ENCODE assay signal across 8 cellular contexts in genomic region chr3:186109897-186110803, GRCh38. TPM values are rescaled to one million over a fixed set of nuclear protein-coding genes. Genes with fewer than 3 reads are reported as not detected.
DNase-seq lines count a peak whose midpoint lies in the region; ATAC-seq, FAIRE-seq and TF ChIP-seq lines count a peak whose summit lies in the region.

No MANE protein-coding gene starts in this region.

- H3K9me3 ChIP-seq in CD4-positive, alpha-beta memory T cell (ENCODE audit: control insufficient read depth in 1 of 2, low read length in 2 of 2): no peaks in the 10 kb centered on the region
- H3K9me3 ChIP-seq in HUES48 (ENCODE audit: control insufficient read depth, insufficient read depth, low read length) (no peaks in the 10 kb centered on the region), ascending aorta (no peaks in the 10 kb centered on the region), iPS-20b (ENCODE audit: insufficient read depth, low read depth, low read length) (no peaks in the 10 kb centered on the region), spleen (no peaks in the 10 kb centered on the region)

- no peaks in the 10 kb centered on the region for H3K36me3 ChIP-seq in CD4-positive, alpha-beta memory T cell (ENCODE audit: insufficient read depth, low read length)
- H3K36me3 ChIP-seq in HUES48 (ENCODE audit: control insufficient read depth, insufficient read depth, low read length) (no peaks in the 10 kb centered on the region), ascending aorta (no peaks in the 10 kb centered on the region), iPS-20b (ENCODE audit: insufficient read depth, low read depth, low read length) (no peaks in the 10 kb centered on the region), spleen (no peaks in the 10 kb centered on the region)

- H3K9ac ChIP-seq in HUES48 (ENCODE audit: low read depth, low read length) (no peak overlapping the region), iPS-20b (ENCODE audit: low read depth, low read length) (peak overlapping the region; percentile 64; the same call in 1 of the 2 replicates)

- POLR2A ChIA-PET in CD4-positive, alpha-beta memory T cell (lab: Charles Lee; ENCODE audit: partially characterized antibody): no interaction called here

- H3K27me3 Mint-ChIP-seq in CD4-positive, alpha-beta memory T cell: peaks cover 58 to 70% of the 10 kb centered on the region in 2 donors

- ATAC-seq in GM19328 (IDR thresholded peaks at IDR 0.05; ENCODE audit: unreplicated experiment): no peak

- peak overlapping the region; percentile 58 to 61 for H3K4me3 ChIP-seq in CD4-positive, alpha-beta memory T cell (ENCODE audit: low read length in 2 of 2)
- H3K4me3 ChIP-seq in HUES48 (ENCODE audit: low read depth, low read length): peak overlapping the region; percentile 68
- peak overlapping the region; percentile 73 to 74 for H3K4me3 ChIP-seq in ascending aorta
- peak overlapping the region; percentile 78 for H3K4me3 ChIP-seq in iPS-20b (ENCODE audit: low read length)
- H3K4me3 ChIP-seq in spleen: peak overlapping the region; percentile 40 to 77 (median 72)

- peaks cover 0 to 4% of the 10 kb centered on the region in 2 donors for H3K36me3 Mint-ChIP-seq in CD4-positive, alpha-beta memory T cell

- peaks cover 55% of the 10 kb centered on the region for H3K27me3 ChIP-seq in CD4-positive, alpha-beta memory T cell (ENCODE audit: insufficient read depth, low read length)
- H3K27me3 ChIP-seq in HUES48 (ENCODE audit: control insufficient read depth, insufficient read depth, low read length) (peaks cover 89% of the 10 kb centered on the region), ascending aorta (no peaks in the 10 kb centered on the region), iPS-20b (ENCODE audit: insufficient read depth, low read length) (peaks cover 81% of the 10 kb centered on the region), spleen (replicated peaks in 1 of 7) (peaks cover 0 to 96% (median 35%) of the 10 kb centered on the region in 7 donors)

- DNase-seq in CD4-positive, alpha-beta memory T cell: peak in 2 of 5 donors; percentile 10 to 13
- DNase-seq in ascending aorta (ENCODE audit: low spot score in 2 of 2) (peak in 1 of 2 donors; percentile 72), spleen (peak; percentile 80), D721Med (ENCODE audit: insufficient read length, low spot score) (no peak)
- DNase-seq in activated CD8-positive, alpha-beta memory T cell treated with anti-CD3 and anti-CD28 coated beads for 24 hours: no peak

- no peak for TF ChIP-seq POLR2A in spleen (IDR thresholded peaks at IDR 0.05)

- intact Hi-C loops in CD4-positive, alpha-beta memory T cell (cut with micrococcal nuclease): no loop called here
- intact Hi-C loops in ascending aorta (cut with DNase I) (loop anchor here (1.0 to 5.0 kb wide), 7 partner anchors 30 to 462 kb away; partner anchors contain the start of genes DNAJB11 and TRA2B), spleen (cut with DNase I; ENCODE audit: low total_unique reads) (no loop called here)

- H3K4me1 ChIP-seq in CD4-positive, alpha-beta memory T cell (ENCODE audit: insufficient read depth, low read length): peaks cover 35% of the 10 kb centered on the region
- H3K4me1 ChIP-seq in HUES48 (ENCODE audit: control insufficient read depth, insufficient read depth, low read length) (peaks cover 19% of the 10 kb centered on the region; the same call in 1 of the 2 replicates), ascending aorta (peaks cover 0 to 20% of the 10 kb centered on the region in 2 donors), iPS-20b (ENCODE audit: insufficient read depth, low read length) (peaks cover 10% of the 10 kb centered on the region; the same call in 1 of the 2 replicates), spleen (peaks cover 12 to 56% (median 42%) of the 10 kb centered on the region in 6 donors)

- H3K27ac Mint-ChIP-seq in CD4-positive, alpha-beta memory T cell: peak overlapping the region in 4 of 7 donors; percentile 8 to 92 (median 30)

- no peak for TF ChIP-seq CTCF in ascending aorta (IDR thresholded peaks at IDR 0.05)
- TF ChIP-seq CTCF in spleen (IDR thresholded peaks at IDR 0.05 in 8 of 11, conservative IDR thresholded peaks at IDR 0.05 in 3 of 11): no peak
- no peak for TF ChIP-seq CTCF in D721Med (IDR thresholded peaks at IDR 0.05; ENCODE audit: insufficient read depth, missing control alignments)

- no peak overlapping the region for H3K27ac ChIP-seq in CD4-positive, alpha-beta memory T cell (ENCODE audit: low read depth, low read length)
- H3K27ac ChIP-seq in HUES48 (ENCODE audit: low read depth, low read length): peak overlapping the region; percentile 43
- H3K27ac ChIP-seq in ascending aorta: peak overlapping the region; percentile 91 to 95
- H3K27ac ChIP-seq in iPS-20b (ENCODE audit: low read length): no peak overlapping the region
- H3K27ac ChIP-seq in spleen: peak overlapping the region in 7 of 8 donors; percentile 45 to 84 (median 77)

- 6 to 10% (median 7%) methylated on average over 32 to 35 of the region's 35 CpGs for WGBS in spleen, 5 donors

- H3K4me1 Mint-ChIP-seq in CD4-positive, alpha-beta memory T cell: peaks cover 22 to 43% (median 31%) of the 10 kb centered on the region in 4 donors

- CTCF ChIA-PET in CD4-positive, alpha-beta memory T cell (lab: Charles Lee; ENCODE audit: partially characterized antibody): interaction anchor here (1.1 to 2.2 kb wide), 4 partner anchors 22 to 507 kb away, joined by 3 to 6 read pairs (median 3); no protein-coding TSS in a partner anchor

- peaks cover 0 to 4% (median 0%) of the 10 kb centered on the region in 8 donors for H3K9me3 Mint-ChIP-seq in CD4-positive, alpha-beta memory T cell

- H3K4me3 Mint-ChIP-seq in CD4-positive, alpha-beta memory T cell: peak overlapping the region; percentile 86 to 97 (median 96)

- no peak for FAIRE-seq in D721Med (lab: Jason Lieb, UNC)

RNA-seq across cellular contexts. Expression of gene ETV5, which starts 1.3 kb away (rescaled TPM):
- 1 to 10 TPM in 1 of 2 experiments, under 1 TPM in 1; 0.81 to 1.1 TPM for total RNA-seq in CD4-positive, alpha-beta memory T cell
- polyA plus RNA-seq in CD4-positive, alpha-beta memory T cell: not detected
- total RNA-seq in ascending aorta: 15.8 TPM
- total RNA-seq in spleen: 10 to 100 TPM; 19.3 to 65.5 (median 34.6) TPM
- polyA plus RNA-seq in spleen: 1 to 10 TPM; 5.2 to 8.9 (median 6.3) TPM

Comparison
In these comparisons a context has a peak if more than half of its experiments do, and no peak if none do; other contexts are left out.
1. H3K27ac ChIP-seq: peak in HUES48 (single experiment), ascending aorta (2 of 2) and spleen (7 of 8); none in CD4-positive, alpha-beta memory T cell (single experiment) and iPS-20b (single experiment).
2. Peak in every context shown above with its lines, with median percentiles within 50 percentile points of each other: H3K4me3 ChIP-seq.